31 cellular contexts compared by ENCODE assay signal in the genomic region with DNA sequence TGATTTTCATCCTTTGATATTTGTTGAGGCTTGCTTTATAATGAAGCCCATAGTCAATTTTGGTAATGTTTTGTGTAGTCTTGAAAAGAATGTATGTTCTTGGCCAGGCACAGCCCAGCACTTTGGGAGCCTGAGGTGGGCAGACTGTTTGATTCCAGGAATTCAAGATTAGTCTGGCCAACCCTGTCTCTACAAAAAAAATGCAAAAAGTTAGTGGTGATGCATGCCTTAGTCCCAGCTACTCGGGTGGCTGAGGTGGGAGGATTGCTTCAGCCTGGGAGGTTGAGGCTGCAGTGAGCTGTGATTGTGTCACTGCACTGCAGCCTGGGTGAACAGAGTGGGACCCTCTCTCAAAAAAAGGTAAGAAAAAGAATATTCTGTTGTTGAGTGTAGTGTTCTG. TPM values are rescaled to one million over a fixed set of nuclear protein-coding genes. Genes with fewer than 3 reads are reported as not detected.
DNase-seq lines count a peak whose midpoint lies in the region; FAIRE-seq and TF ChIP-seq lines count a peak whose summit lies in the region.
"Had no signal": no experiment of that assay in that cellular context is flagged by ENCODE, and none has a peak within 500 bp of the region (broad histone marks: within the 10 kb centered on the region; RNA-seq: fewer than 3 reads in every experiment).

No MANE protein-coding gene starts in this region.

- H3K4me1 Mint-ChIP-seq in T-helper 2 cell treated with Interferon-gamma antibody and Interleukin-4, amounts not matched to agents 5 μg/mL and 100 μg/mL, for 36 hours (ENCODE audit: low read depth), result peaks cover 30% of the 10 kb centered on the region
- H3K4me1 Mint-ChIP-seq in endodermal cell, result peaks cover 14% of the 10 kb centered on the region

- CTCF ChIA-PET in A673 (lab: Charles Lee), result no interaction called here

- TF ChIP-seq CTCF in endodermal cell (conservative IDR thresholded peaks at IDR 0.05) (no peak), A673 (conservative IDR thresholded peaks at IDR 0.05; ENCODE audit: low read depth, low read length) (no peak)

- H3K27ac ChIP-seq in endodermal cell (ENCODE audit: low read depth, low read length) (no peak overlapping the region), A673 (ENCODE audit: low read depth, low read length, poor library complexity, severe bottlenecking) (no peak overlapping the region)
- H3K27ac ChIP-seq: 22Rv1, heart right ventricle, pancreas, right atrium auricular region, thoracic aorta had no signal

- no TSS peak for BruUV-seq in A673 (replicated peaks; lab: Mats Ljungman, UMichigan)

- no peaks in the 10 kb centered on the region for H3K9me3 Mint-ChIP-seq in T-helper 2 cell treated with Interferon-gamma antibody and Interleukin-4, amounts not matched to agents 5 μg/mL and 100 μg/mL, for 36 hours
- H3K9me3 Mint-ChIP-seq in endodermal cell, result no peaks in the 10 kb centered on the region
- H3K9me3 Mint-ChIP-seq: activated CD4-positive, alpha-beta memory T cell treated with anti-CD3 and anti-CD28 coated beads, Interleukin-2, amount 10 ng/mL, durations not matched to agents 7 days and 5 days; activated naive CD4-positive, alpha-beta T cell treated with anti-CD3 and anti-CD28 coated beads, Interleukin-2, amount 10 ng/mL, durations not matched to agents 7 days and 5 days; CD4-positive, CD25-positive, alpha-beta regulatory T cell; dendritic cell treated with granulocyte-macrophage colony-stimulating factor and Interleukin-4, amounts not matched to agents 40 ng/mL and 50 ng/mL, for 4 days; neural crest cell; stimulated activated naive CD8-positive, alpha-beta T cell treated with anti-CD3 and anti-CD28 coated beads, Interleukin-15, amount 100 ng/mL, for 72 hours had no signal

- H3K4me1 ChIP-seq in adipocyte (ENCODE audit: control insufficient read depth, insufficient read depth, low read length) (peaks cover 5% of the 10 kb centered on the region), endodermal cell (ENCODE audit: control insufficient read depth, insufficient read depth, low read length) (peaks cover 5% of the 10 kb centered on the region), A673 (ENCODE audit: insufficient read depth, low read length, poor library complexity, severe bottlenecking) (no peaks in the 10 kb centered on the region)

- intact Hi-C loops in A673 (cut with micrococcal nuclease; ENCODE audit: unreplicated experiment), result no loop called here

- peak overlapping the region; percentile 37 for H3K27ac Mint-ChIP-seq in T-helper 2 cell treated with Interferon-gamma antibody and Interleukin-4, amounts not matched to agents 5 μg/mL and 100 μg/mL, for 36 hours
- peak overlapping the region; percentile 15 for H3K27ac Mint-ChIP-seq in endodermal cell
- H3K27ac Mint-ChIP-seq: activated CD4-positive, alpha-beta memory T cell treated with anti-CD3 and anti-CD28 coated beads, Interleukin-2, amount 10 ng/mL, durations not matched to agents 7 days and 5 days; activated naive CD4-positive, alpha-beta T cell treated with anti-CD3 and anti-CD28 coated beads, Interleukin-2, amount 10 ng/mL, durations not matched to agents 7 days and 5 days; dendritic cell treated with granulocyte-macrophage colony-stimulating factor and Interleukin-4, amounts not matched to agents 40 ng/mL and 50 ng/mL, for 4 days; stimulated activated naive CD8-positive, alpha-beta T cell treated with anti-CD3 and anti-CD28 coated beads, Interleukin-15, amount 100 ng/mL, for 72 hours had no signal

- no peak for FAIRE-seq in H54 (lab: Jason Lieb, UNC)
- FAIRE-seq: frontal cortex, pancreas, urothelium cell line had no signal

- H3K36me3 ChIP-seq in adipocyte (ENCODE audit: control insufficient read depth, insufficient read depth, low read length, severe bottlenecking) (no peaks in the 10 kb centered on the region), endodermal cell (ENCODE audit: control insufficient read depth, insufficient read depth, low read length) (peaks cover 25% of the 10 kb centered on the region), A673 (ENCODE audit: insufficient read depth, low read length, poor library complexity, severe bottlenecking) (peaks cover 4% of the 10 kb centered on the region)
- H3K36me3 ChIP-seq: pancreas, right atrium auricular region, thoracic aorta had no signal

- no peak for TF ChIP-seq POLR2A in H54 (IDR thresholded peaks at IDR 0.05; ENCODE audit: low read depth, low read length)

- peaks cover 29% of the 10 kb centered on the region for H3K36me3 Mint-ChIP-seq in T-helper 2 cell treated with Interferon-gamma antibody and Interleukin-4, amounts not matched to agents 5 μg/mL and 100 μg/mL, for 36 hours (ENCODE audit: low read depth)
- peaks cover 40% of the 10 kb centered on the region for H3K36me3 Mint-ChIP-seq in endodermal cell (ENCODE audit: low read depth)

- H3K9ac ChIP-seq in adipocyte (ENCODE audit: low read length), result no peak overlapping the region
- no peak overlapping the region for H3K9ac ChIP-seq in endodermal cell (ENCODE audit: extremely low read depth, low read length, poor library complexity, severe bottlenecking)
- H3K9ac ChIP-seq: SK-N-SH had no signal

- no peak for DNase-seq in T-helper 2 cell treated with Interferon-gamma antibody and Interleukin-4, amounts not matched to agents 5 μg/mL and 100 μg/mL, for 36 hours (ENCODE audit: low spot score)
- no peak for DNase-seq in T-helper 2 cell
- DNase-seq in adipocyte (ENCODE audit: low read depth), result peak; percentile 43
- DNase-seq in endodermal cell, result no peak
- DNase-seq in renal cortical epithelial cell (ENCODE audit: low read depth), result peak; percentile 22
- DNase-seq in A673 (ENCODE audit: low spot score), result no peak
- no peak for DNase-seq in stimulated activated CD8-positive, alpha-beta memory T cell treated with anti-CD3 and anti-CD28 coated beads, Interleukin-4, amount 100 ng/mL, for 48 hours
- DNase-seq in H54 (ENCODE audit: insufficient read length, low spot score), result no peak
- DNase-seq: activated CD4-positive, alpha-beta memory T cell treated with anti-CD3 and anti-CD28 coated beads, Interleukin-2, amount 10 ng/mL, durations not matched to agents 7 days and 5 days; activated CD8-positive, alpha-beta memory T cell treated with anti-CD3 and anti-CD28 coated beads, Interleukin-2, amount 50 U/mL, for 4 hours; activated naive CD4-positive, alpha-beta T cell treated with anti-CD3 and anti-CD28 coated beads, Interleukin-2, amount 10 ng/mL, durations not matched to agents 7 days and 5 days; AML-193; CD4-positive, CD25-positive, alpha-beta regulatory T cell; heart right ventricle; Karpas-422; NCI-H1436; NCI-H2081 treated with DMSO at 0.1 percent for 48 hours; NCI-H345; NCI-H69; pancreas; SK-N-SH; stimulated activated CD4-positive, alpha-beta T cell treated with anti-CD3 and anti-CD28 coated beads, Interleukin-1b, Interleukin-23, amount 100 ng/mL, for 48 hours; stimulated activated naive CD8-positive, alpha-beta T cell treated with anti-CD3 and anti-CD28 coated beads, Interleukin-15, amount 100 ng/mL, for 72 hours had no signal

- 83% methylated on average over 1 of the region's 1 CpG for WGBS in endodermal cell (ENCODE audit: insufficient coverage in 1 of 2, insufficient read length in 1 of 2), 2 experiments

- H3K4me3 ChIP-seq in adipocyte (ENCODE audit: low read length), result no peak overlapping the region
- no peak overlapping the region for H3K4me3 ChIP-seq in endodermal cell (ENCODE audit: low read length)
- H3K4me3 ChIP-seq in A673 (ENCODE audit: low read depth, low read length, poor library complexity, severe bottlenecking), result no peak overlapping the region
- H3K4me3 ChIP-seq: heart right ventricle, lung, pancreas, right atrium auricular region, thoracic aorta had no signal

- H3K27me3 Mint-ChIP-seq in T-helper 2 cell treated with Interferon-gamma antibody and Interleukin-4, amounts not matched to agents 5 μg/mL and 100 μg/mL, for 36 hours (ENCODE audit: low read depth), result no peaks in the 10 kb centered on the region
- no peaks in the 10 kb centered on the region for H3K27me3 Mint-ChIP-seq in endodermal cell (ENCODE audit: insufficient read depth)
- H3K27me3 Mint-ChIP-seq: activated CD4-positive, alpha-beta memory T cell treated with anti-CD3 and anti-CD28 coated beads, Interleukin-2, amount 10 ng/mL, durations not matched to agents 7 days and 5 days; activated naive CD4-positive, alpha-beta T cell treated with anti-CD3 and anti-CD28 coated beads, Interleukin-2, amount 10 ng/mL, durations not matched to agents 7 days and 5 days; CD4-positive, CD25-positive, alpha-beta regulatory T cell; dendritic cell treated with granulocyte-macrophage colony-stimulating factor and Interleukin-4, amounts not matched to agents 40 ng/mL and 50 ng/mL, for 4 days; stimulated activated naive CD8-positive, alpha-beta T cell treated with anti-CD3 and anti-CD28 coated beads, Interleukin-15, amount 100 ng/mL, for 72 hours had no signal

- POLR2A ChIA-PET in A673 (lab: Charles Lee; ENCODE audit: low non-redundant PET), result no interaction called here

- no peak overlapping the region for H3K4me3 Mint-ChIP-seq in T-helper 2 cell treated with Interferon-gamma antibody and Interleukin-4, amounts not matched to agents 5 μg/mL and 100 μg/mL, for 36 hours
- H3K4me3 Mint-ChIP-seq in endodermal cell, result no peak overlapping the region
- H3K4me3 Mint-ChIP-seq: activated CD4-positive, alpha-beta memory T cell treated with anti-CD3 and anti-CD28 coated beads, Interleukin-2, amount 10 ng/mL, durations not matched to agents 7 days and 5 days; activated naive CD4-positive, alpha-beta T cell treated with anti-CD3 and anti-CD28 coated beads, Interleukin-2, amount 10 ng/mL, durations not matched to agents 7 days and 5 days; dendritic cell treated with granulocyte-macrophage colony-stimulating factor and Interleukin-4, amounts not matched to agents 40 ng/mL and 50 ng/mL, for 4 days; neural crest cell; stimulated activated naive CD8-positive, alpha-beta T cell treated with anti-CD3 and anti-CD28 coated beads, Interleukin-15, amount 100 ng/mL, for 72 hours had no signal

- H3K27me3 ChIP-seq in adipocyte (replicated peaks; ENCODE audit: control insufficient read depth, insufficient read depth, low read length) (no peaks in the 10 kb centered on the region), endodermal cell (ENCODE audit: control insufficient read depth, insufficient read depth, low read length, poor library complexity, severe bottlenecking) (no peaks in the 10 kb centered on the region), A673 (replicated peaks; ENCODE audit: insufficient read depth, low read depth, low read length, poor library complexity) (no peaks in the 10 kb centered on the region)
- H3K27me3 ChIP-seq: heart right ventricle, pancreas, right atrium auricular region had no signal

- no peaks in the 10 kb centered on the region for H3K9me3 ChIP-seq in adipocyte (ENCODE audit: control insufficient read depth, low read length)
- no peaks in the 10 kb centered on the region for H3K9me3 ChIP-seq in endodermal cell (ENCODE audit: control insufficient read depth, low read length)
- H3K9me3 ChIP-seq in A673 (ENCODE audit: low read depth, low read length, poor library complexity, severe bottlenecking), result no peaks in the 10 kb centered on the region
- H3K9me3 ChIP-seq: heart right ventricle, pancreas, right atrium auricular region, SK-N-SH, thoracic aorta had no signal

RNA-seq across cellular contexts. Expression of gene ETNK1, which starts 10.8 kb away (rescaled TPM):
- total RNA-seq in endodermal cell, result 100 to 1,000 TPM in 1 of 2 donors, 10 to 100 TPM in 1; 84.9 to 187 TPM
- polyA plus RNA-seq in endodermal cell (2013, experiment 1 of 2), result 47.8 TPM
- 53.0 TPM for polyA plus RNA-seq in endodermal cell (2013, experiment 2 of 2)
- total RNA-seq in renal cortical epithelial cell, result 24.0 and 53.9 TPM in 2 replicates
- total RNA-seq in A673 (2021), result 77.8 and 90.4 TPM in 2 replicates

Comparison
In these comparisons a context has a peak if more than half of its experiments do, and no peak if none do; other contexts are left out.
1. DNase-seq: peak in adipocyte (single experiment) and renal cortical epithelial cell (single experiment); none in T-helper 2 cell treated with Interferon-gamma antibody and Interleukin-4, amounts not matched to agents 5 μg/mL and 100 μg/mL, for 36 hours (single experiment), T-helper 2 cell (0 of 5), endodermal cell (single experiment), A673 (single experiment), stimulated activated CD8-positive, alpha-beta memory T cell treated with anti-CD3 and anti-CD28 coated beads, Interleukin-4, amount 100 ng/mL, for 48 hours (single experiment) and H54 (single experiment).